ENCODE assay signal across 1 cellular context in the genomic region with DNA sequence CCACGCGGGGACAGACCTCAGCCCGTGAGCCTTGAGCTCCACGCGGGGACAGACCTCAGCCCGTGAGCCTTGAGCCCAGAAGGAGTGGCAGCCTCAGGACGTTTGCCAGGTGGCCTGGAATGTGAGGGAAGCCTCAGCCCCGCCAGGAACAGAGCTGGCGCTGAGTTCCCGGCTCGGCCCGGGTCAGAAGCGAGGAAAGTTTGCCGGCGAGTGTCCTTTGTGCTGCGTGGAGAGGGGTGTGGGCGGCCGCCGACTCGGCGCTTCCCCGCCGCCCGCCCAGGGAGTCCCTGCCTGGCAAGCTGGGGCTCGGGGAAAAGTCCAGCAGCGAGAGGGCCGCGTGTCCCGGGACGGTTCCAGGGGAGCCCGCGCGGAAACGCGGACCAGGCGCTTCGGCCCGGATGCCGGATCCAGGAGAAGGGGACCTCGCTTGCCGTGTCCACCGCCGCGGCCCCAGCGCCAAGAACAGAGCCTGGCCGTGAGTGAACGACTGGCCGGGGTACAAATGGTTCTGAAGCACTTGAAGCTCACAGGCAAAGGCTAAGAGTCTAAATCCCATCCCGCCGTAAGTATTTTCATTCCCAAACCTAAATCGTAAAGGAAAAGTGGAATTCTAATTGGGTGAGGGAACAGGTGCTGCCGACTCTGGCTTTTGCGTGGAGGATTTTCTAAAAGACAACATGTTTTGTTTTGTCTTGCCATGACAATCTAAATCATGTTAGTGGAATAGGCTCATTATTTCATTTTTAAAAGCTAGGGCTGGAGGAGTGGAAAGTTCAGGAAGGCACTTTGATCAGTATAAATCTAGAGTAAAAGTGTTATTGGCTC.
TF ChIP-seq lines count a peak whose summit lies in the region.

No MANE protein-coding gene starts in this region.

TF ChIP-seq in SK-N-SH treated with all-trans-retinoic acid at 6 μM for 48 hours, 23 proteins besides CTCF, POLR2A, EP300 and RAD21 (continued from another document):
- TF ChIP-seq CREB5 (CRISPR knock-in tag; IDR thresholded peaks at IDR 0.05; ENCODE audit: low read depth) (no peak), TCF4 (CRISPR knock-in tag; IDR thresholded peaks at IDR 0.05; ENCODE audit: borderline replicate concordance) (no peak), ZFP3 (CRISPR knock-in tag; IDR thresholded peaks at IDR 0.05) (no peak), PATZ1 (CRISPR knock-in tag; IDR thresholded peaks at IDR 0.05; ENCODE audit: borderline replicate concordance) (no peak), ZNF8 (CRISPR knock-in tag; IDR thresholded peaks at IDR 0.05) (no peak), CSDC2 (CRISPR knock-in tag; IDR thresholded peaks at IDR 0.05) (no peak), ZC3H10 (CRISPR knock-in tag; IDR thresholded peaks at IDR 0.05) (no peak), POU6F1 (CRISPR knock-in tag; IDR thresholded peaks at IDR 0.05; ENCODE audit: borderline replicate concordance, low read depth) (no peak), PPARA (CRISPR knock-in tag; IDR thresholded peaks at IDR 0.05; ENCODE audit: borderline replicate concordance) (no peak), ZFP30 (CRISPR knock-in tag; IDR thresholded peaks at IDR 0.05) (no peak), GLIS3 (CRISPR knock-in tag; IDR thresholded peaks at IDR 0.05) (no peak)
